In the genomic region with DNA sequence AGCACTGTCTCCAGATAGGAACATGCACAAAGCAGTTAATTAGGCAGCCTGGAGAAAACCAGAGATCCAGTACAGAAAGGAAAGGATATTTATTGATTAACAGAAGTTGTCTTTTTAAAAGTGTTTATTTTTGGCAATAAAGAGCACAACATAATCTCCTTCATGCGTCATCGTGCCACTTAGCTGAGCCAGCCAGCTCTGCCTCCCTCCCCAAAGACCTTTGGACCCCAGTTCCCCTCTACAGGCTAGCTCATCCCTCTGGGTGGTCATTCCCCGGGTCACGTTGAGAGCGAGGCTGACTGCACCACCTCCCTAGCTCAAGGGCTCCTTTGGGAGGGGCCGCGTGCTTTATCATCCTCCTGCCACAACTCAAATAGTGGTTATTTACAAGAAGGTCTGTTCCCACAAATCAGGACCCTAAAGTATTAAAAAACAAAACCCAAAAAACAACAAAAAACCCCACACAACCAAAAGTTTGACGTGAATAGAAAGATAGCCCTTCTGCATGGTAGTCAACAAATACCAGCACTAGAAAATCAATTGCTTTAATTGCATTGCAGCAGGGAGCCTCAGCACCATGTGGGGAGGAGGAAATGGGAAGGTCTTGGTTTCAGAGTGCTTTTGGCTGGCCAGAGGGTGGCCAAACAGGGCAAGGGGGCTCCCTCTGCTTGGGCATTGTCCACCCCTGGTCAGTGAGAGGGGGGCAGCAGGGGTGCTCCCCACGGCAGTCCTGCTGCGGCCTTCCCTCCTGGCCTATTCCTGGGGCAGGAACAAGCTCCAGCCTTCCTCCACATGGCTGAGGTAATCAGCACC, we compare ENCODE assay signal across 12 cellular contexts. TPM values are rescaled to one million over a fixed set of nuclear protein-coding genes. Genes with fewer than 3 reads are reported as not detected.
DNase-seq lines count a peak whose midpoint lies in the region; FAIRE-seq and TF ChIP-seq lines count a peak whose summit lies in the region.
"Had no signal": no experiment of that assay in that cellular context is flagged by ENCODE, and none has a peak within 500 bp of the region (broad histone marks: within the 10 kb centered on the region; RNA-seq: fewer than 3 reads in every experiment).

No MANE protein-coding gene starts in this region.

- H3K79me1 ChIP-seq in trophoblast cell (ENCODE audit: low read length) = peaks cover 12% of the 10 kb centered on the region

- no peaks in the 10 kb centered on the region for H3K9me3 ChIP-seq in NT2/D1 (ENCODE audit: insufficient read depth, low read length)
- no peaks in the 10 kb centered on the region for H3K9me3 ChIP-seq in trophoblast cell (ENCODE audit: insufficient read depth, low read depth, low read length)
- H3K9me3 ChIP-seq in thyroid gland = no peaks in the 10 kb centered on the region
- H3K9me3 ChIP-seq: ascending aorta had no signal

- no peaks in the 10 kb centered on the region for H3K27me3 Mint-ChIP-seq in chondrocyte (ENCODE audit: low read depth)

- peaks cover 26% of the 10 kb centered on the region for H3K36me3 Mint-ChIP-seq in chondrocyte (ENCODE audit: low read depth)

- H2AFZ ChIP-seq in trophoblast cell (ENCODE audit: insufficient read depth, low read length, poor library complexity) = no peak overlapping the region

- DNase-seq in GM12891 (ENCODE audit: insufficient read length, low spot score) (no peak), NT2/D1 (ENCODE audit: low read depth, low spot score) (no peak), fibroblast of villous mesenchyme (ENCODE audit: low read depth) (peak; percentile 31), trophoblast cell (no peak), thyroid gland (no peak), GDM1 (lab: John Stamatoyannopoulos, UW) (no peak), chondrocyte (ENCODE audit: low spot score) (no peak)
- DNase-seq: activated CD4-positive, alpha-beta T cell treated with anti-CD3 and anti-CD28 coated beads, Interleukin-2, amount 50 U/mL, for 1 hour; DND-41; NCI-H446; occipital lobe had no signal

- peak overlapping the region; percentile 20 for H2BK5ac ChIP-seq in trophoblast cell (ENCODE audit: low read depth, low read length, poor library complexity)

- H3K4me3 ChIP-seq in NT2/D1 (ENCODE audit: insufficient read length, low read depth) = no peak overlapping the region
- no peak overlapping the region for H3K4me3 ChIP-seq in fibroblast of villous mesenchyme (ENCODE audit: low read depth, low read length)
- no peak overlapping the region for H3K4me3 ChIP-seq in trophoblast cell (ENCODE audit: low read depth, low read length)
- H3K4me3 ChIP-seq in thyroid gland (replicated peaks in 1 of 3) = no peak overlapping the region
- H3K4me3 ChIP-seq: ascending aorta had no signal

- H3K4me1 Mint-ChIP-seq in chondrocyte (ENCODE audit: low read depth) = peaks cover 3% of the 10 kb centered on the region

- peaks cover 79% of the 10 kb centered on the region for H3K36me3 ChIP-seq in NT2/D1 (ENCODE audit: insufficient read depth, insufficient read length, low read length)
- peaks cover 76 to 87% of the 10 kb centered on the region in 2 experiments for H3K36me3 ChIP-seq in trophoblast cell (ENCODE audit: control insufficient read depth in 1 of 2, insufficient read depth in 2 of 2, low read length in 2 of 2)
- H3K36me3 ChIP-seq in thyroid gland = peaks cover 53 to 57% of the 10 kb centered on the region in 2 donors

- H3K27ac ChIP-seq in trophoblast cell (ENCODE audit: low read depth, low read length) = peak overlapping the region; percentile 59
- H3K27ac ChIP-seq in thyroid gland = no peak overlapping the region

- no peak overlapping the region for H2AK5ac ChIP-seq in trophoblast cell (ENCODE audit: low read length)

- FAIRE-seq in GM12891 (lab: Jason Lieb, UNC) = no peak

- WGBS in trophoblast cell (ENCODE audit: extremely low coverage, insufficient coverage, insufficient read length) = no CpG with 5 or more reads among the region's 10 CpGs
- WGBS in thyroid gland, 2 donors = 76 to 78% methylated on average over 10 of the region's 10 CpGs

- H2BK120ac ChIP-seq in trophoblast cell (ENCODE audit: insufficient read depth, low read length, poor library complexity) = no peak overlapping the region

- H4K12ac ChIP-seq in trophoblast cell (ENCODE audit: low read depth, low read length) = no peak overlapping the region

- peak overlapping the region; percentile 11 for H3K14ac ChIP-seq in trophoblast cell (ENCODE audit: low read length)

- no peak overlapping the region for H3K4me3 Mint-ChIP-seq in chondrocyte (ENCODE audit: unreplicated experiment)

- H4K91ac ChIP-seq in trophoblast cell (ENCODE audit: low read depth, low read length) = no peak overlapping the region

- H3K9ac ChIP-seq in NT2/D1 (ENCODE audit: insufficient read length, low read depth) (peak overlapping the region; percentile 61), trophoblast cell (ENCODE audit: low read length) (no peak overlapping the region)

- H3K27ac Mint-ChIP-seq in chondrocyte (ENCODE audit: unreplicated experiment) = no peak overlapping the region

- H3K4me1 ChIP-seq in NT2/D1 (ENCODE audit: insufficient read depth, insufficient read length) (peaks cover 39% of the 10 kb centered on the region), trophoblast cell (ENCODE audit: control insufficient read depth in 1 of 2, insufficient read depth in 2 of 2, low read length in 2 of 2) (peaks cover 20 to 23% of the 10 kb centered on the region in 2 experiments), thyroid gland (peaks cover 0 to 26% of the 10 kb centered on the region in 2 donors)

- H3K4ac ChIP-seq in trophoblast cell (ENCODE audit: low read depth, low read length) = no peak overlapping the region

- H3K79me2 ChIP-seq in trophoblast cell (ENCODE audit: control insufficient read depth, insufficient read depth, low read length, poor library complexity) = peaks cover 3% of the 10 kb centered on the region

- no peak overlapping the region for H3K23ac ChIP-seq in trophoblast cell (ENCODE audit: low read length)

- H3K18ac ChIP-seq in trophoblast cell (ENCODE audit: low read length) = peak overlapping the region; percentile 35

- no peaks in the 10 kb centered on the region for H3K9me3 Mint-ChIP-seq in chondrocyte (ENCODE audit: low read depth)

- no peaks in the 10 kb centered on the region for H3K27me3 ChIP-seq in NT2/D1 (ENCODE audit: insufficient read depth, insufficient read length)
- no peaks in the 10 kb centered on the region for H3K27me3 ChIP-seq in trophoblast cell (ENCODE audit: insufficient read depth, low read length)
- no peaks in the 10 kb centered on the region for H3K27me3 ChIP-seq in thyroid gland
- H3K27me3 ChIP-seq: ascending aorta had no signal

- intact Hi-C loops in thyroid gland (cut with DNase I) = no loop called here

- H2BK12ac ChIP-seq in trophoblast cell (ENCODE audit: low read length) = no peak overlapping the region

- TF ChIP-seq CTCF in fibroblast of villous mesenchyme (IDR thresholded peaks at IDR 0.05; ENCODE audit: insufficient read depth, low read depth, low read length) = no peak
- TF ChIP-seq CTCF in thyroid gland (IDR thresholded peaks at IDR 0.05) = no peak
- TF ChIP-seq CTCF in chondrocyte (IDR thresholded peaks at IDR 0.05) = no peak

- H4K8ac ChIP-seq in trophoblast cell (ENCODE audit: low read depth, low read length) = no peak overlapping the region

- no peak overlapping the region for H3K4me2 ChIP-seq in trophoblast cell (ENCODE audit: low read length)

- TF ChIP-seq POLR2A in GM12891 (IDR thresholded peaks at IDR 0.05; ENCODE audit: low read depth, low read length) = no peak
- TF ChIP-seq POLR2A in thyroid gland (IDR thresholded peaks at IDR 0.05) = no peak

TF ChIP-seq in GM12891, 5 proteins besides CTCF, POLR2A, EP300 and RAD21:
- TF ChIP-seq TAF1 (IDR thresholded peaks at IDR 0.05; ENCODE audit: low read depth, low read length) (no peak), POLR2AphosphoS5 (IDR thresholded peaks at IDR 0.05; ENCODE audit: low read depth, low read length) (0 out of 2 replicates have a peak, but pooled peaks have one; percentile 9)
TF ChIP-seq in GM12891: peak in this region for 1.

RNA-seq across cellular contexts. Expression of gene POLR2C, which starts 9.6 kb away (rescaled TPM):
- 51.6 TPM for polyA plus RNA-seq in GM12891 (2012; ENCODE audit: low read depth, missing spikeins)
- total RNA-seq in fibroblast of villous mesenchyme (118 and 128 TPM in 2 replicates), thyroid gland (100 to 1,000 TPM; 126 to 212 (median 174) TPM), chondrocyte (38.6 to 53.0 TPM (median 44.8 TPM) in 3 replicates)
- 49.8 and 50.6 TPM in 2 replicates for polyA plus RNA-seq in trophoblast cell (2013)

RNA-seq across cellular contexts. Expression of gene DOK4, which starts 14.2 kb away (rescaled TPM):
- 7.8 TPM for polyA plus RNA-seq in GM12891 (2012; ENCODE audit: low read depth, missing spikeins)
- 34.5 and 40.2 TPM in 2 replicates for total RNA-seq in fibroblast of villous mesenchyme
- polyA plus RNA-seq in trophoblast cell (2013) = 407 and 429 TPM in 2 replicates
- 10 to 100 TPM in 2 of 4 donors, 1 to 10 TPM in 2; 9.1 to 27.3 (median 13.3) TPM for total RNA-seq in thyroid gland
- total RNA-seq in chondrocyte = 23.7 to 28.5 TPM (median 26.4 TPM) in 3 replicates

RNA-seq across cellular contexts. Expression of gene COQ9, which starts 24.8 kb away (rescaled TPM):
- polyA plus RNA-seq in GM12891 (2012; ENCODE audit: low read depth, missing spikeins) = 39.0 TPM
- total RNA-seq in fibroblast of villous mesenchyme (31.2 and 44.5 TPM in 2 replicates), thyroid gland (100 to 1,000 TPM in 1 of 4 donors, 10 to 100 TPM in 3; 41.8 to 112 (median 76.1) TPM), chondrocyte (30.9 to 40.8 TPM (median 31.6 TPM) in 3 replicates)
- polyA plus RNA-seq in trophoblast cell (2013) = 21.2 and 21.9 TPM in 2 replicates

RNA-seq across cellular contexts. Expression of gene CIAPIN1, which starts 24.9 kb away (rescaled TPM):
- polyA plus RNA-seq in GM12891 (2012; ENCODE audit: low read depth, missing spikeins) = 31.8 TPM
- total RNA-seq in fibroblast of villous mesenchyme = 58.6 and 62.6 TPM in 2 replicates
- 36.7 and 38.3 TPM in 2 replicates for polyA plus RNA-seq in trophoblast cell (2013)
- total RNA-seq in thyroid gland = 10 to 100 TPM; 29.2 to 41.2 (median 35.5) TPM
- 43.3 to 48.9 TPM (median 46.8 TPM) in 3 replicates for total RNA-seq in chondrocyte
